In genomic region chr3:37816271-37816670, GRCh38 we compare ENCODE assay signal across 23 cellular contexts.
DNase-seq lines count a peak whose midpoint lies in the region; TF ChIP-seq lines count a peak whose summit lies in the region.
"Had no signal": no experiment of that assay in that cellular context is flagged by ENCODE, and none has a peak within 500 bp of the region (broad histone marks: within the 10 kb centered on the region; RNA-seq: fewer than 3 reads in every experiment).

No MANE protein-coding gene starts in this region.

- H3K9ac ChIP-seq in stomach smooth muscle (ENCODE audit: low read length in 2 of 2): no peak overlapping the region
- H3K9ac ChIP-seq: KMS-11 had no signal

- H3K27me3 ChIP-seq in brain microvascular endothelial cell (replicated peaks) (no peaks in the 10 kb centered on the region), stomach smooth muscle (ENCODE audit: control insufficient read depth in 1 of 2, insufficient read depth in 2 of 2, low read length in 2 of 2) (no peaks in the 10 kb centered on the region)

- in situ Hi-C loops in brain microvascular endothelial cell (cut with HindIII; ENCODE audit: low pct_ligation_motif_present, low sequenced_read_pairs): no loop called here

- DNase-seq in EH (ENCODE audit: low read depth) (peak; percentile 25), brain microvascular endothelial cell (peak; percentile 8), fibroblast of peridontal ligament (ENCODE audit: extremely low read depth) (peak; percentile 64), GM20000 (ENCODE audit: low spot score) (no peak), NCI-H748 treated with DMSO at 0.1 percent for 48 hours (lab: John Stamatoyannopoulos, UW) (no peak), NCI-H748 (lab: John Stamatoyannopoulos, UW; ENCODE audit: unreplicated experiment) (no peak)
- DNase-seq: AML-193; C1 segment of cervical spinal cord; CD8-positive, alpha-beta T cell; DND-41; GOT3; HCEC 1CT; NCI-H1092 treated with DMSO at 0.1 percent for 48 hours; NCI-H1436 treated with DMSO at 0.1 percent for 48 hours; NCI-H2029; NCI-H446 treated with DMSO at 0.1 percent for 48 hours; NCI-H69; SHP77 treated with DMSO at 0.1 percent for 48 hours had no signal

- H3K9me3 ChIP-seq in stomach smooth muscle (ENCODE audit: control insufficient read depth in 2 of 2, low read length in 2 of 2): no peaks in the 10 kb centered on the region
- H3K9me3 ChIP-seq: A549 had no signal

- H3K36me3 ChIP-seq in brain microvascular endothelial cell (replicated peaks) (no peaks in the 10 kb centered on the region), stomach smooth muscle (ENCODE audit: control insufficient read depth in 2 of 2, insufficient read depth in 2 of 2, low read length in 2 of 2) (peaks cover 0 to 13% of the 10 kb centered on the region in 2 donors)

- no peak for TF ChIP-seq CTCF in brain microvascular endothelial cell (IDR thresholded peaks at IDR 0.05; ENCODE audit: low read depth, low read length, missing control alignments)
- TF ChIP-seq CTCF in GM20000 (IDR thresholded peaks at IDR 0.05; ENCODE audit: extremely low read depth, missing control alignments): no peak

- H3K27ac ChIP-seq in brain microvascular endothelial cell (no peak overlapping the region), stomach smooth muscle (ENCODE audit: low read length) (peak overlapping the region; percentile 11)
- H3K27ac ChIP-seq: A549, KMS-11, RWPE1, SK-N-MC had no signal

- H3K4me3 ChIP-seq in brain microvascular endothelial cell (ENCODE audit: low read depth, low read length) (no peak overlapping the region), stomach smooth muscle (ENCODE audit: low read length in 2 of 2) (no peak overlapping the region)
- H3K4me3 ChIP-seq: A549, SK-N-MC had no signal

- H3K4me1 ChIP-seq in stomach smooth muscle (ENCODE audit: control insufficient read depth, insufficient read depth, low read length): peaks cover 60% of the 10 kb centered on the region
- H3K4me1 ChIP-seq: A549 had no signal

Comparison
In these comparisons a context has a peak if more than half of its experiments do, and no peak if none do; other contexts are left out.
1. DNase-seq: peak in EH (single experiment), brain microvascular endothelial cell (single experiment) and fibroblast of peridontal ligament (single experiment); none in GM20000 (single experiment), NCI-H748 treated with DMSO at 0.1 percent for 48 hours (single experiment) and NCI-H748 (single experiment).